In the genomic region with DNA sequence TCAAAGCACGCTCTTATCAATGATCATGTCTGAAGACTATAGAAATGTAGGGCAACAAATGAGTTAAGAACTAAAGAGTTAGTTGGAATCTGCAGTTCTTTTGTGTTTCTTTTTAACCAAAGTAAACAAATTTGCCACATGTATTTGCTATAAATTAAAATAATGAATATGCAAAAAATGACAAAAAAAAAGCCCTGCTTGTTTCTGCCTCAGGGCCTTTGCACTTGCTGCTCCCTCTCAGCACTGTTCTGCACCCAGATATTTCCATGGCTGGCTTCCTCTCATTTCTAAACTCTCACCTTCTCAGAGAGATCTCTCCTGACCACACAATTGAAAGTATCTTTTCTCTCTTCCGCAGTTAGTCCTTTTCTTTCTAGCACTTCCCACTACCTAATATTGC, we compare ENCODE assay signal across 11 cellular contexts.
"Had no signal": no experiment of that assay in that cellular context is flagged by ENCODE, and none has a peak within 500 bp of the region (broad histone marks: within the 10 kb centered on the region; RNA-seq: fewer than 3 reads in every experiment).

No MANE protein-coding gene starts in this region.

- ATAC-seq: GM23338, HCT116 had no signal

- H3K4me3 ChIP-seq: GM23248, GM23338, HAP-1 had no signal

- H3K4me1 ChIP-seq: HAP-1 had no signal

- H3K9me3 ChIP-seq: HAP-1 had no signal

- FAIRE-seq: H1, H54 had no signal

- H3K9ac ChIP-seq: GM23248 had no signal

- H3K36me3 ChIP-seq: HAP-1 had no signal

- H2AFZ ChIP-seq: GM23248, GM23338 had no signal

- DNase-seq: GM23248, GOT3, H7, H9, HCEC 1CT, HFFc6 had no signal

- H3K4me2 ChIP-seq: GM23338 had no signal

- H3K27ac ChIP-seq: GM23248 had no signal
